2 cellular contexts compared by ENCODE assay signal in the genomic region with DNA sequence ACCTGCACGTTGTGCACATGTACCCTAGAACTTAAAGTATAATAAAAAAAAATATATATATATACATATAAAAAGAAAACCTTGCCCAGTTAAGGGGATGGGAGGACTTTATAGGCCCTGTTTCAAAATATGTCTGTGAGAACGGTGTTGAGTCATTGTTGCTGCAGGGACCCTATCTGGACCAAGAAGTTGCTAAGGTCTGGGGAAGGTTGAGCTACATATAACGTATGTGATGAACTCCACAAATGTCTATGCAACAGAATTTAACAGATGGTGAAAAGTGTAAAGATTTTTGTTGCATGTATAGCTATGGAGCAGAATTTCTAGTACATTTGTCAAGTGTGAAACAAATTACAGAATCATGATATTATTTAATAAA.
TF ChIP-seq lines count a peak whose summit lies in the region.

No MANE protein-coding gene starts in this region.

TF ChIP-seq in GM12891, 5 proteins besides CTCF, POLR2A, EP300 and RAD21:
- no peak for TF ChIP-seq SPI1 (IDR thresholded peaks at IDR 0.05; ENCODE audit: low read depth, low read length)
- TF ChIP-seq PAX5 (IDR thresholded peaks at IDR 0.05; ENCODE audit: insufficient read depth, low read length, severe bottlenecking): no peak
- no peak for TF ChIP-seq POLR2AphosphoS5 (IDR thresholded peaks at IDR 0.05; ENCODE audit: low read depth, low read length)
- TF ChIP-seq TAF1 (IDR thresholded peaks at IDR 0.05; ENCODE audit: low read depth, low read length): no peak
- TF ChIP-seq POU2F2 (IDR thresholded peaks at IDR 0.05; ENCODE audit: low read depth, low read length): no peak

TF ChIP-seq in HepG2, 621 proteins besides CTCF, POLR2A, EP300 and RAD21 (continued from another document):
- TF ChIP-seq ZNF703 (CRISPR knock-in tag; IDR thresholded peaks at IDR 0.05; ENCODE audit: borderline replicate concordance) (no peak), SNRNP70 (IDR thresholded peaks at IDR 0.05; ENCODE audit: low read depth, low read length) (no peak), AHR (CRISPR knock-in tag; IDR thresholded peaks at IDR 0.05) (no peak), ZNF224 (CRISPR knock-in tag; IDR thresholded peaks at IDR 0.05) (no peak), MTF2 (CRISPR knock-in tag; IDR thresholded peaks at IDR 0.05; ENCODE audit: borderline replicate concordance) (no peak), ZNF180 (CRISPR knock-in tag; IDR thresholded peaks at IDR 0.05; ENCODE audit: borderline replicate concordance, low read depth) (no peak), ZNF749 (CRISPR knock-in tag; IDR thresholded peaks at IDR 0.05; ENCODE audit: borderline replicate concordance) (no peak), MED13 (CRISPR knock-in tag; IDR thresholded peaks at IDR 0.05) (no peak), ZSCAN25 (CRISPR knock-in tag; IDR thresholded peaks at IDR 0.05) (no peak), WIZ (CRISPR knock-in tag; IDR thresholded peaks at IDR 0.05) (no peak), ZNF83 (CRISPR knock-in tag; IDR thresholded peaks at IDR 0.05; ENCODE audit: borderline replicate concordance) (no peak), RFX3 (CRISPR knock-in tag; IDR thresholded peaks at IDR 0.05) (no peak), SP4 (CRISPR knock-in tag; IDR thresholded peaks at IDR 0.05) (no peak), ELF3 (CRISPR knock-in tag; IDR thresholded peaks at IDR 0.05) (no peak)
- TF ChIP-seq, protein P1, sequence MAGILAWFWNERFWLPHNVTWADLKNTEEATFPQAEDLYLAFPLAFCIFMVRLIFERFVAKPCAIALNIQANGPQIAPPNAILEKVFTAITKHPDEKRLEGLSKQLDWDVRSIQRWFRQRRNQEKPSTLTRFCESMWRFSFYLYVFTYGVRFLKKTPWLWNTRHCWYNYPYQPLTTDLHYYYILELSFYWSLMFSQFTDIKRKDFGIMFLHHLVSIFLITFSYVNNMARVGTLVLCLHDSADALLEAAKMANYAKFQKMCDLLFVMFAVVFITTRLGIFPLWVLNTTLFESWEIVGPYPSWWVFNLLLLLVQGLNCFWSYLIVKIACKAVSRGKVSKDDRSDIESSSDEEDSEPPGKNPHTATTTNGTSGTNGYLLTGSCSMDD (CRISPR knock-in tag; IDR thresholded peaks at IDR 0.05): no peak
- TF ChIP-seq, protein P2, sequence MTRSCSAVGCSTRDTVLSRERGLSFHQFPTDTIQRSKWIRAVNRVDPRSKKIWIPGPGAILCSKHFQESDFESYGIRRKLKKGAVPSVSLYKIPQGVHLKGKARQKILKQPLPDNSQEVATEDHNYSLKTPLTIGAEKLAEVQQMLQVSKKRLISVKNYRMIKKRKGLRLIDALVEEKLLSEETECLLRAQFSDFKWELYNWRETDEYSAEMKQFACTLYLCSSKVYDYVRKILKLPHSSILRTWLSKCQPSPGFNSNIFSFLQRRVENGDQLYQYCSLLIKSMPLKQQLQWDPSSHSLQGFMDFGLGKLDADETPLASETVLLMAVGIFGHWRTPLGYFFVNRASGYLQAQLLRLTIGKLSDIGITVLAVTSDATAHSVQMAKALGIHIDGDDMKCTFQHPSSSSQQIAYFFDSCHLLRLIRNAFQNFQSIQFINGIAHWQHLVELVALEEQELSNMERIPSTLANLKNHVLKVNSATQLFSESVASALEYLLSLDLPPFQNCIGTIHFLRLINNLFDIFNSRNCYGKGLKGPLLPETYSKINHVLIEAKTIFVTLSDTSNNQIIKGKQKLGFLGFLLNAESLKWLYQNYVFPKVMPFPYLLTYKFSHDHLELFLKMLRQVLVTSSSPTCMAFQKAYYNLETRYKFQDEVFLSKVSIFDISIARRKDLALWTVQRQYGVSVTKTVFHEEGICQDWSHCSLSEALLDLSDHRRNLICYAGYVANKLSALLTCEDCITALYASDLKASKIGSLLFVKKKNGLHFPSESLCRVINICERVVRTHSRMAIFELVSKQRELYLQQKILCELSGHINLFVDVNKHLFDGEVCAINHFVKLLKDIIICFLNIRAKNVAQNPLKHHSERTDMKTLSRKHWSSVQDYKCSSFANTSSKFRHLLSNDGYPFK (CRISPR knock-in tag; IDR thresholded peaks at IDR 0.05; ENCODE audit: borderline replicate concordance): no peak
- TF ChIP-seq, protein P3, sequence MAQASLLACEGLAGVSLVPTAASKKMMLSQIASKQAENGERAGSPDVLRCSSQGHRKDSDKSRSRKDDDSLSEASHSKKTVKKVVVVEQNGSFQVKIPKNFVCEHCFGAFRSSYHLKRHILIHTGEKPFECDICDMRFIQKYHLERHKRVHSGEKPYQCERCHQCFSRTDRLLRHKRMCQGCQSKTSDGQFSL (CRISPR knock-in tag; IDR thresholded peaks at IDR 0.05): no peak
- TF ChIP-seq, protein P4, sequence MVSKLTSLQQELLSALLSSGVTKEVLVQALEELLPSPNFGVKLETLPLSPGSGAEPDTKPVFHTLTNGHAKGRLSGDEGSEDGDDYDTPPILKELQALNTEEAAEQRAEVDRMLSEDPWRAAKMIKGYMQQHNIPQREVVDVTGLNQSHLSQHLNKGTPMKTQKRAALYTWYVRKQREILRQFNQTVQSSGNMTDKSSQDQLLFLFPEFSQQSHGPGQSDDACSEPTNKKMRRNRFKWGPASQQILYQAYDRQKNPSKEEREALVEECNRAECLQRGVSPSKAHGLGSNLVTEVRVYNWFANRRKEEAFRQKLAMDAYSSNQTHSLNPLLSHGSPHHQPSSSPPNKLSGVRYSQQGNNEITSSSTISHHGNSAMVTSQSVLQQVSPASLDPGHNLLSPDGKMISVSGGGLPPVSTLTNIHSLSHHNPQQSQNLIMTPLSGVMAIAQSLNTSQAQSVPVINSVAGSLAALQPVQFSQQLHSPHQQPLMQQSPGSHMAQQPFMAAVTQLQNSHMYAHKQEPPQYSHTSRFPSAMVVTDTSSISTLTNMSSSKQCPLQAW (CRISPR knock-in tag; IDR thresholded peaks at IDR 0.05): no peak
- TF ChIP-seq, protein P5, sequence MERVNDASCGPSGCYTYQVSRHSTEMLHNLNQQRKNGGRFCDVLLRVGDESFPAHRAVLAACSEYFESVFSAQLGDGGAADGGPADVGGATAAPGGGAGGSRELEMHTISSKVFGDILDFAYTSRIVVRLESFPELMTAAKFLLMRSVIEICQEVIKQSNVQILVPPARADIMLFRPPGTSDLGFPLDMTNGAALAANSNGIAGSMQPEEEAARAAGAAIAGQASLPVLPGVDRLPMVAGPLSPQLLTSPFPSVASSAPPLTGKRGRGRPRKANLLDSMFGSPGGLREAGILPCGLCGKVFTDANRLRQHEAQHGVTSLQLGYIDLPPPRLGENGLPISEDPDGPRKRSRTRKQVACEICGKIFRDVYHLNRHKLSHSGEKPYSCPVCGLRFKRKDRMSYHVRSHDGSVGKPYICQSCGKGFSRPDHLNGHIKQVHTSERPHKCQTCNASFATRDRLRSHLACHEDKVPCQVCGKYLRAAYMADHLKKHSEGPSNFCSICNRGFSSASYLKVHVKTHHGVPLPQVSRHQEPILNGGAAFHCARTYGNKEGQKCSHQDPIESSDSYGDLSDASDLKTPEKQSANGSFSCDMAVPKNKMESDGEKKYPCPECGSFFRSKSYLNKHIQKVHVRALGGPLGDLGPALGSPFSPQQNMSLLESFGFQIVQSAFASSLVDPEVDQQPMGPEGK (CRISPR knock-in tag; IDR thresholded peaks at IDR 0.05): no peak
